Comparison of ENCODE assay signal across 19 cellular contexts in the genomic region with DNA sequence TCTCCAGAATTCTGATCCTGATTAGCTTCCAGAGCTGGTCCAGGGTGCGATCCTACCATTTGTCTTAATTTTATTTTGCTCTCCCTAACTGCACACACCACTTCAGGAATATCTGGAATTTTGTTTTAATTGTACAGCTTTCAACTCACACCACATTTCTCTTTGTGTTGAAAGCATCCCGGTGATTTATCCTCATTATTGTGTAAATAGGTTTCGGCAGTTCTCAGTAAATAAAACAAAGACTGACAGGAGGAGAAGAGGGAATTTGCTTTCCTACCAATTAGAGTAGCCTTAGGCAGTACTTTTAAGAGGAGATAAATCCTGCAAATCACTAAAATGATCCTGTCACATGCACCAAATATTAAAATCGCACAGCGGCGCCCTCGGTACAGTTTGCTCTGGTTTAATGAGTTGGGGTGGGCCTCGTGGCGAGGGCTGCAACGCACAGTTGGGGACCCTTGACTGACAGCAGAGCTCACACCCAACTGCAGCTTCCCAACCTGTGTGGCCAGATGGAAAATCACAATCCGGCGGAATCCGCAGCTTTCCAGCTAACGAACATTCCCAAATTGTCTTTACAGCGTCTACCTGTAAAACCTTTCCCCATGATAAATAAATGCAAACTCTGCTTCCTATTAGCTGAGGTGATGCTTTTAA.
DNase-seq lines count a peak whose midpoint lies in the region; ATAC-seq and TF ChIP-seq lines count a peak whose summit lies in the region.
"Had no signal": no experiment of that assay in that cellular context is flagged by ENCODE, and none has a peak within 500 bp of the region (broad histone marks: within the 10 kb centered on the region; RNA-seq: fewer than 3 reads in every experiment).

No MANE protein-coding gene starts in this region.

- H3K4me1 ChIP-seq in GM23338 (ENCODE audit: insufficient read depth) (peaks cover 34% of the 10 kb centered on the region), HUES48 (ENCODE audit: control insufficient read depth, insufficient read depth, low read length) (peaks cover 42% of the 10 kb centered on the region), iPS-18a (ENCODE audit: control insufficient read depth, low read depth, low read length) (peaks cover 49% of the 10 kb centered on the region)
- H3K4me1 ChIP-seq: SJCRH30 had no signal

- H3F3A ChIP-seq in GM23338 (replicated peaks; ENCODE audit: low read depth): peaks cover 4% of the 10 kb centered on the region; the same call in 1 of the 2 replicates

- peaks cover 36% of the 10 kb centered on the region for H3K27me3 Mint-ChIP-seq in GM23338 (ENCODE audit: insufficient read depth, low read depth, poor library complexity)
- no peaks in the 10 kb centered on the region for H3K27me3 Mint-ChIP-seq in osteocyte (ENCODE audit: unreplicated experiment)
- H3K27me3 Mint-ChIP-seq in activated naive CD8-positive, alpha-beta T cell treated with anti-CD3 and anti-CD28 coated beads for 36 hours: peaks cover 30% of the 10 kb centered on the region

- no peaks in the 10 kb centered on the region; the same call in 1 of the 2 replicates for H4K20me1 ChIP-seq in GM23338 (replicated peaks; ENCODE audit: insufficient read depth)

- H3K36me3 Mint-ChIP-seq in GM23338 (ENCODE audit: low read depth) (no peaks in the 10 kb centered on the region), osteocyte (ENCODE audit: unreplicated experiment) (no peaks in the 10 kb centered on the region)
- H3K36me3 Mint-ChIP-seq in activated naive CD8-positive, alpha-beta T cell treated with anti-CD3 and anti-CD28 coated beads for 36 hours: no peaks in the 10 kb centered on the region

- peak overlapping the region; percentile 8; the same call in 1 of the 3 replicates for H3K4me3 Mint-ChIP-seq in GM23338
- H3K4me3 Mint-ChIP-seq in osteocyte (ENCODE audit: unreplicated experiment): no peak overlapping the region
- H3K4me3 Mint-ChIP-seq in activated naive CD8-positive, alpha-beta T cell treated with anti-CD3 and anti-CD28 coated beads for 36 hours: no peak overlapping the region

- H3K9me3 Mint-ChIP-seq in GM23338: no peaks in the 10 kb centered on the region
- no peaks in the 10 kb centered on the region for H3K9me3 Mint-ChIP-seq in osteocyte (ENCODE audit: unreplicated experiment)
- no peaks in the 10 kb centered on the region for H3K9me3 Mint-ChIP-seq in activated naive CD8-positive, alpha-beta T cell treated with anti-CD3 and anti-CD28 coated beads for 36 hours

- DNase-seq in GM23338 (ENCODE audit: low spot score): peak; percentile 62
- DNase-seq in osteocyte (ENCODE audit: extremely low spot score, unreplicated experiment): peak; percentile 74
- no peak for DNase-seq in activated naive CD8-positive, alpha-beta T cell treated with anti-CD3 and anti-CD28 coated beads for 36 hours
- DNase-seq: Calu3; Kasumi-1; NCI-H146; NCI-H1930; NCI-H446; NCI-H524 treated with DMSO at 0.1 percent for 48 hours; NCI-H82; NK-92 treated with Interleukin-12 subunit alpha and Interleukin-12 subunit beta, amount 100 ng/mL, for 24 hours; PC-9; SJCRH30 had no signal

- H3K36me3 ChIP-seq in GM23338 (ENCODE audit: insufficient read depth) (no peaks in the 10 kb centered on the region), HUES48 (ENCODE audit: control insufficient read depth, insufficient read depth, low read length) (no peaks in the 10 kb centered on the region), iPS-18a (ENCODE audit: control insufficient read depth, low read depth, low read length) (no peaks in the 10 kb centered on the region)
- H3K36me3 ChIP-seq: SJCRH30 had no signal

- H3K9me3 ChIP-seq in HUES48 (ENCODE audit: control insufficient read depth, insufficient read depth, low read length) (no peaks in the 10 kb centered on the region), iPS-18a (ENCODE audit: control insufficient read depth, low read depth, low read length) (no peaks in the 10 kb centered on the region)
- H3K9me3 ChIP-seq: SJCRH30 had no signal

- no peak overlapping the region for H3K27ac Mint-ChIP-seq in GM23338
- H3K27ac Mint-ChIP-seq in osteocyte (ENCODE audit: unreplicated experiment): no peak overlapping the region
- no peak overlapping the region for H3K27ac Mint-ChIP-seq in activated naive CD8-positive, alpha-beta T cell treated with anti-CD3 and anti-CD28 coated beads for 36 hours

- peak; percentile 60 for ATAC-seq in GM23338
- ATAC-seq in GM18873 (IDR thresholded peaks at IDR 0.05; ENCODE audit: low FRiP score, unreplicated experiment): no peak
- ATAC-seq in HG03571 (IDR thresholded peaks at IDR 0.05; ENCODE audit: unreplicated experiment): no peak
- ATAC-seq: K562, Right ventricle myocardium inferior had no signal

- H3K4me1 Mint-ChIP-seq in GM23338 (peaks cover 52% of the 10 kb centered on the region), osteocyte (ENCODE audit: unreplicated experiment) (no peaks in the 10 kb centered on the region)
- H3K4me1 Mint-ChIP-seq in activated naive CD8-positive, alpha-beta T cell treated with anti-CD3 and anti-CD28 coated beads for 36 hours: no peaks in the 10 kb centered on the region

- H3K4me2 ChIP-seq in GM23338: peak overlapping the region; percentile 55
- H3K4me2 ChIP-seq: PC-9 had no signal

- no peak overlapping the region; the same call in 1 of the 2 replicates for H3K27ac ChIP-seq in GM23338 (ENCODE audit: low read depth)
- H3K27ac ChIP-seq in HUES48 (ENCODE audit: low read depth, low read length): peak overlapping the region; percentile 21
- no peak overlapping the region for H3K27ac ChIP-seq in iPS-18a (ENCODE audit: low read length)
- H3K27ac ChIP-seq: PC-9, SJCRH30 had no signal

- H3K27me3 ChIP-seq in GM23338 (ENCODE audit: insufficient read depth) (0 out of 2 replicates have a peak, but pooled peaks cover 6% of the 10 kb centered on the region), HUES48 (ENCODE audit: control insufficient read depth, insufficient read depth, low read length) (peaks cover 5% of the 10 kb centered on the region; the same call in 1 of the 2 replicates), iPS-18a (ENCODE audit: control insufficient read depth, insufficient read depth, low read length) (peaks cover 63% of the 10 kb centered on the region)
- H3K27me3 ChIP-seq: SJCRH30 had no signal

- no peak overlapping the region for H3K9ac ChIP-seq in HUES48 (ENCODE audit: low read depth, low read length)
- H3K9ac ChIP-seq in iPS-18a (ENCODE audit: low read length): no peak overlapping the region

- H2AFZ ChIP-seq in GM23338: no peak overlapping the region
- H2AFZ ChIP-seq: PC-9 had no signal

- H3K79me2 ChIP-seq in GM23338 (replicated peaks; ENCODE audit: insufficient read depth): no peaks in the 10 kb centered on the region

- peaks cover 17% of the 10 kb centered on the region for H3K9me2 ChIP-seq in GM23338 (ENCODE audit: insufficient read depth)

- TF ChIP-seq CTCF in GM23338 (conservative IDR thresholded peaks at IDR 0.05; ENCODE audit: low read depth in 2 of 2): no peak
- TF ChIP-seq CTCF in osteocyte (IDR thresholded peaks at IDR 0.05): no peak

- H3K4me3 ChIP-seq in GM23338: peak overlapping the region; percentile 19
- H3K4me3 ChIP-seq in HUES48 (ENCODE audit: low read depth, low read length): peak overlapping the region; percentile 7; the same call in 1 of the 2 replicates
- H3K4me3 ChIP-seq in iPS-18a (ENCODE audit: low read length): peak overlapping the region; percentile 32
- H3K4me3 ChIP-seq: K562, PC-9, SJCRH30 had no signal

TF ChIP-seq in GM23338, 12 proteins besides CTCF, POLR2A, EP300 and RAD21:
- TF ChIP-seq NANOG (IDR thresholded peaks at IDR 0.05; ENCODE audit: borderline replicate concordance): peak; percentile 79; the same call in 1 of the 2 replicates
- TF ChIP-seq, protein P1, sequence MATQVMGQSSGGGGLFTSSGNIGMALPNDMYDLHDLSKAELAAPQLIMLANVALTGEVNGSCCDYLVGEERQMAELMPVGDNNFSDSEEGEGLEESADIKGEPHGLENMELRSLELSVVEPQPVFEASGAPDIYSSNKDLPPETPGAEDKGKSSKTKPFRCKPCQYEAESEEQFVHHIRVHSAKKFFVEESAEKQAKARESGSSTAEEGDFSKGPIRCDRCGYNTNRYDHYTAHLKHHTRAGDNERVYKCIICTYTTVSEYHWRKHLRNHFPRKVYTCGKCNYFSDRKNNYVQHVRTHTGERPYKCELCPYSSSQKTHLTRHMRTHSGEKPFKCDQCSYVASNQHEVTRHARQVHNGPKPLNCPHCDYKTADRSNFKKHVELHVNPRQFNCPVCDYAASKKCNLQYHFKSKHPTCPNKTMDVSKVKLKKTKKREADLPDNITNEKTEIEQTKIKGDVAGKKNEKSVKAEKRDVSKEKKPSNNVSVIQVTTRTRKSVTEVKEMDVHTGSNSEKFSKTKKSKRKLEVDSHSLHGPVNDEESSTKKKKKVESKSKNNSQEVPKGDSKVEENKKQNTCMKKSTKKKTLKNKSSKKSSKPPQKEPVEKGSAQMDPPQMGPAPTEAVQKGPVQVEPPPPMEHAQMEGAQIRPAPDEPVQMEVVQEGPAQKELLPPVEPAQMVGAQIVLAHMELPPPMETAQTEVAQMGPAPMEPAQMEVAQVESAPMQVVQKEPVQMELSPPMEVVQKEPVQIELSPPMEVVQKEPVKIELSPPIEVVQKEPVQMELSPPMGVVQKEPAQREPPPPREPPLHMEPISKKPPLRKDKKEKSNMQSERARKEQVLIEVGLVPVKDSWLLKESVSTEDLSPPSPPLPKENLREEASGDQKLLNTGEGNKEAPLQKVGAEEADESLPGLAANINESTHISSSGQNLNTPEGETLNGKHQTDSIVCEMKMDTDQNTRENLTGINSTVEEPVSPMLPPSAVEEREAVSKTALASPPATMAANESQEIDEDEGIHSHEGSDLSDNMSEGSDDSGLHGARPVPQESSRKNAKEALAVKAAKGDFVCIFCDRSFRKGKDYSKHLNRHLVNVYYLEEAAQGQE (IDR thresholded peaks at IDR 0.05; ENCODE audit: unreplicated experiment): no peak
